Comparison of ENCODE assay signal across 1 cellular context in the genomic region with DNA sequence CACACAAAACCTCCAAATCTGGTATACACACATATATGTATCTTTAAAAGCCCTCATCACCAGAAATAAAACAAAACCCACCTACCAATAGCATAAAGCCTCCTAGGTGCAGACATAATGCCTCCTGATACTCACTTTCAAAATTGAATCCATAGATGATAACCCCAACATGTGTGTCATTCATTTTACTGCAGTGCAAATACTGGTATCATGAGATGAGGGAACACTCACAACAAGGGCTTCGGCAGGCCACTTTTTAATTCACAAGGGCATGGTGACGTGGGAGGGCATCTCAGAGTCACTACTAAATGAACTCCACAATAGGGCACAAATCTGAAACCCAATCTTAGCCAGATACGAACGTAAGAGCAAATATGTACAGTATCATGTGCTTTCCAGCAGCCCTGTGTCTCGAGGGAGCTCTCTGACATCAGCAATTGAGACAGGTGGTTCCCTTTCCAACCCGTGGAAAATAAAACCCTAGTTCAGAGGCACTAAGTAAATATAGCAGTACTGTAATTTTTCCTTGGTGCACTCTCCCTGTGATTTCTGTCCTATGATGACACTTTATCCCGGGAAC.
TF ChIP-seq lines count a peak whose summit lies in the region.

No MANE protein-coding gene starts in this region.

TF ChIP-seq in HEK293, 187 proteins besides CTCF, POLR2A, EP300 and RAD21 (continued from another document and continues in another):
- TF ChIP-seq ZNF560 (tag by site-specific recombination; IDR thresholded peaks at IDR 0.05; ENCODE audit: borderline replicate concordance): no peak
- no peak for TF ChIP-seq ZBTB20 (tag by site-specific recombination; IDR thresholded peaks at IDR 0.05)
- TF ChIP-seq ZNF623 (tag by site-specific recombination; IDR thresholded peaks at IDR 0.05): no peak
- TF ChIP-seq ZNF274 (IDR thresholded peaks at IDR 0.05; ENCODE audit: low read length): no peak
- TF ChIP-seq ZNF274 (tag by site-specific recombination; IDR thresholded peaks at IDR 0.05; ENCODE audit: borderline replicate concordance): no peak
- TF ChIP-seq ZNF394 (tag by site-specific recombination; IDR thresholded peaks at IDR 0.05; ENCODE audit: borderline replicate concordance): no peak
- TF ChIP-seq, protein P1, sequence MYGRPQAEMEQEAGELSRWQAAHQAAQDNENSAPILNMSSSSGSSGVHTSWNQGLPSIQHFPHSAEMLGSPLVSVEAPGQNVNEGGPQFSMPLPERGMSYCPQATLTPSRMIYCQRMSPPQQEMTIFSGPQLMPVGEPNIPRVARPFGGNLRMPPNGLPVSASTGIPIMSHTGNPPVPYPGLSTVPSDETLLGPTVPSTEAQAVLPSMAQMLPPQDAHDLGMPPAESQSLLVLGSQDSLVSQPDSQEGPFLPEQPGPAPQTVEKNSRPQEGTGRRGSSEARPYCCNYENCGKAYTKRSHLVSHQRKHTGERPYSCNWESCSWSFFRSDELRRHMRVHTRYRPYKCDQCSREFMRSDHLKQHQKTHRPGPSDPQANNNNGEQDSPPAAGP (tag by site-specific recombination; IDR thresholded peaks at IDR 0.05): 0 out of 2 replicates have a peak, but pooled peaks have one; percentile 23
- TF ChIP-seq, protein P2, sequence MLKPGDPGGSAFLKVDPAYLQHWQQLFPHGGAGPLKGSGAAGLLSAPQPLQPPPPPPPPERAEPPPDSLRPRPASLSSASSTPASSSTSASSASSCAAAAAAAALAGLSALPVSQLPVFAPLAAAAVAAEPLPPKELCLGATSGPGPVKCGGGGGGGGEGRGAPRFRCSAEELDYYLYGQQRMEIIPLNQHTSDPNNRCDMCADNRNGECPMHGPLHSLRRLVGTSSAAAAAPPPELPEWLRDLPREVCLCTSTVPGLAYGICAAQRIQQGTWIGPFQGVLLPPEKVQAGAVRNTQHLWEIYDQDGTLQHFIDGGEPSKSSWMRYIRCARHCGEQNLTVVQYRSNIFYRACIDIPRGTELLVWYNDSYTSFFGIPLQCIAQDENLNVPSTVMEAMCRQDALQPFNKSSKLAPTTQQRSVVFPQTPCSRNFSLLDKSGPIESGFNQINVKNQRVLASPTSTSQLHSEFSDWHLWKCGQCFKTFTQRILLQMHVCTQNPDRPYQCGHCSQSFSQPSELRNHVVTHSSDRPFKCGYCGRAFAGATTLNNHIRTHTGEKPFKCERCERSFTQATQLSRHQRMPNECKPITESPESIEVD (tag by site-specific recombination; IDR thresholded peaks at IDR 0.05): 0 out of 2 replicates have a peak, but pooled peaks have one; percentile 7
- TF ChIP-seq ZNF324 (tag by site-specific recombination; IDR thresholded peaks at IDR 0.05): no peak
- TF ChIP-seq, protein P3, sequence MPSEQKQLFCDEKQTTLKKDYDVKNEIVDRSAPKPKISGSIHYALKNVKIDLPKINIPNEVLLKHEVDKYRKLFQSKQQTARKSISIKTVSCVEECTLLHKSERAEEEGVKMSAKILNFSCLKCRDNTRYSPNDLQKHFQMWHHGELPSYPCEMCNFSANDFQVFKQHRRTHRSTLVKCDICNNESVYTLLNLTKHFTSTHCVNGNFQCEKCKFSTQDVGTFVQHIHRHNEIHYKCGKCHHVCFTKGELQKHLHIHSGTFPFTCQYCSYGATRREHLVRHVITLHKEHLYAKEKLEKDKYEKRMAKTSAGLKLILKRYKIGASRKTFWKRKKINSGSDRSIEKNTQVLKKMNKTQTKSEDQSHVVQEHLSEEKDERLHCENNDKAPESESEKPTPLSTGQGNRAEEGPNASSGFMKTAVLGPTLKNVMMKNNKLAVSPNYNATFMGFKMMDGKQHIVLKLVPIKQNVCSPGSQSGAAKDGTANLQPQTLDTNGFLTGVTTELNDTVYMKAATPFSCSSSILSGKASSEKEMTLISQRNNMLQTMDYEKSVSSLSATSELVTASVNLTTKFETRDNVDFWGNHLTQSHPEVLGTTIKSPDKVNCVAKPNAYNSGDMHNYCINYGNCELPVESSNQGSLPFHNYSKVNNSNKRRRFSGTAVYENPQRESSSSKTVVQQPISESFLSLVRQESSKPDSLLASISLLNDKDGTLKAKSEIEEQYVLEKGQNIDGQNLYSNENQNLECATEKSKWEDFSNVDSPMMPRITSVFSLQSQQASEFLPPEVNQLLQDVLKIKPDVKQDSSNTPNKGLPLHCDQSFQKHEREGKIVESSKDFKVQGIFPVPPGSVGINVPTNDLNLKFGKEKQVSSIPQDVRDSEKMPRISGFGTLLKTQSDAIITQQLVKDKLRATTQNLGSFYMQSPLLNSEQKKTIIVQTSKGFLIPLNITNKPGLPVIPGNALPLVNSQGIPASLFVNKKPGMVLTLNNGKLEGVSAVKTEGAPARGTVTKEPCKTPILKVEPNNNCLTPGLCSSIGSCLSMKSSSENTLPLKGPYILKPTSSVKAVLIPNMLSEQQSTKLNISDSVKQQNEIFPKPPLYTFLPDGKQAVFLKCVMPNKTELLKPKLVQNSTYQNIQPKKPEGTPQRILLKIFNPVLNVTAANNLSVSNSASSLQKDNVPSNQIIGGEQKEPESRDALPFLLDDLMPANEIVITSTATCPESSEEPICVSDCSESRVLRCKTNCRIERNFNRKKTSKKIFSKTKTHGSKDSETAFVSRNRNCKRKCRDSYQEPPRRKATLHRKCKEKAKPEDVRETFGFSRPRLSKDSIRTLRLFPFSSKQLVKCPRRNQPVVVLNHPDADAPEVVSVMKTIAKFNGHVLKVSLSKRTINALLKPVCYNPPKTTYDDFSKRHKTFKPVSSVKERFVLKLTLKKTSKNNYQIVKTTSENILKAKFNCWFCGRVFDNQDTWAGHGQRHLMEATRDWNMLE (tag by site-specific recombination; conservative IDR thresholded peaks at IDR 0.05; ENCODE audit: low read depth): no peak
- TF ChIP-seq, protein P4, sequence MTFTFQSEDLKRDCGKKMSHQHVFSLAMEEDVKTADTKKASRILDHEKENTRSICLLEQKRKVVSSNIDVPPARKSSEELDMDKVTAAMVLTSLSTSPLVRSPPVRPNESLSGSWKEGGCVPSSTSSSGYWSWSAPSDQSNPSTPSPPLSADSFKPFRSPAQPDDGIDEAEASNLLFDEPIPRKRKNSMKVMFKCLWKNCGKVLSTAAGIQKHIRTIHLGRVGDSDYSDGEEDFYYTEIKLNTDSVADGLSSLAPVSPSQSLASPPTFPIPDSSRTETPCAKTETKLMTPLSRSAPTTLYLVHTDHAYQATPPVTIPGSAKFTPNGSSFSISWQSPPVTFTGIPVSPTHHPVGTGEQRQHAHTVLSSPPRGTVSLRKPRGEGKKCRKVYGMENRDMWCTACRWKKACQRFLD (tag by site-specific recombination; IDR thresholded peaks at IDR 0.05): no peak
- TF ChIP-seq ZNF571 (tag by site-specific recombination; IDR thresholded peaks at IDR 0.05): no peak
- no peak for TF ChIP-seq ZNF433 (tag by site-specific recombination; IDR thresholded peaks at IDR 0.05; ENCODE audit: low read depth)
- no peak for TF ChIP-seq ZNF473 (tag by site-specific recombination; IDR thresholded peaks at IDR 0.05)
- no peak for TF ChIP-seq ZNF2 (tag by site-specific recombination; IDR thresholded peaks at IDR 0.05)
- no peak for TF ChIP-seq YY1 (tag by site-specific recombination; IDR thresholded peaks at IDR 0.05)
- TF ChIP-seq ZNF76 (tag by site-specific recombination; IDR thresholded peaks at IDR 0.05; ENCODE audit: borderline replicate concordance, low read depth): no peak
- TF ChIP-seq SCRT1 (tag by site-specific recombination; IDR thresholded peaks at IDR 0.05; ENCODE audit: borderline replicate concordance): peak; percentile 75; the same call in 1 of the 2 replicates
- 0 out of 2 replicates have a peak, but pooled peaks have one; percentile 13 for TF ChIP-seq OSR2 (tag by site-specific recombination; IDR thresholded peaks at IDR 0.05)
- TF ChIP-seq ZNF654 (tag by site-specific recombination; IDR thresholded peaks at IDR 0.05; ENCODE audit: low read depth): no peak
- TF ChIP-seq ZNF133 (tag by site-specific recombination; IDR thresholded peaks at IDR 0.05): no peak
- TF ChIP-seq SP7 (tag by site-specific recombination; IDR thresholded peaks at IDR 0.05): peak; percentile 60
- TF ChIP-seq ZNF660 (tag by site-specific recombination; IDR thresholded peaks at IDR 0.05): no peak
- no peak for TF ChIP-seq ZFP37 (tag by site-specific recombination; IDR thresholded peaks at IDR 0.05)
- no peak for TF ChIP-seq ZNF157 (tag by site-specific recombination; IDR thresholded peaks at IDR 0.05)
- TF ChIP-seq, protein P5, sequence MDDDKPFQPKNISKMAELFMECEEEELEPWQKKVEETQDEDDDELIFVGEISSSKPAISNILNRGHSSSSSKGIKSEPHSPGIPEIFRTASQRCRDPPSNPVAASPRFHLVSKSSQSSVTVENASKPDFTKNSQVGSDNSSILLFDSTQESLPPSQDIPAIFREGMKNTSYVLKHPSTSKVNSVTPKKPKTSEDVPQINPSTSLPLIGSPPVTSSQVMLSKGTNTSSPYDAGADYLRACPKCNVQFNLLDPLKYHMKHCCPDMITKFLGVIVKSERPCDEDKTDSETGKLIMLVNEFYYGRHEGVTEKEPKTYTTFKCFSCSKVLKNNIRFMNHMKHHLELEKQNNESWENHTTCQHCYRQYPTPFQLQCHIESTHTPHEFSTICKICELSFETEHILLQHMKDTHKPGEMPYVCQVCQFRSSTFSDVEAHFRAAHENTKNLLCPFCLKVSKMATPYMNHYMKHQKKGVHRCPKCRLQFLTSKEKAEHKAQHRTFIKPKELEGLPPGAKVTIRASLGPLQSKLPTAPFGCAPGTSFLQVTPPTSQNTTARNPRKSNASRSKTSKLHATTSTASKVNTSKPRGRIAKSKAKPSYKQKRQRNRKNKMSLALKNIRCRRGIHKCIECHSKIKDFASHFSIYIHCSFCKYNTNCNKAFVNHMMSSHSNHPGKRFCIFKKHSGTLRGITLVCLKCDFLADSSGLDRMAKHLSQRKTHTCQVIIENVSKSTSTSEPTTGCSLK (tag by site-specific recombination; IDR thresholded peaks at IDR 0.05): no peak
- TF ChIP-seq REPIN1 (tag by site-specific recombination; IDR thresholded peaks at IDR 0.05; ENCODE audit: low read depth): no peak
- no peak for TF ChIP-seq ZNF221 (tag by site-specific recombination; IDR thresholded peaks at IDR 0.05; ENCODE audit: borderline replicate concordance)
- TF ChIP-seq, protein P6, sequence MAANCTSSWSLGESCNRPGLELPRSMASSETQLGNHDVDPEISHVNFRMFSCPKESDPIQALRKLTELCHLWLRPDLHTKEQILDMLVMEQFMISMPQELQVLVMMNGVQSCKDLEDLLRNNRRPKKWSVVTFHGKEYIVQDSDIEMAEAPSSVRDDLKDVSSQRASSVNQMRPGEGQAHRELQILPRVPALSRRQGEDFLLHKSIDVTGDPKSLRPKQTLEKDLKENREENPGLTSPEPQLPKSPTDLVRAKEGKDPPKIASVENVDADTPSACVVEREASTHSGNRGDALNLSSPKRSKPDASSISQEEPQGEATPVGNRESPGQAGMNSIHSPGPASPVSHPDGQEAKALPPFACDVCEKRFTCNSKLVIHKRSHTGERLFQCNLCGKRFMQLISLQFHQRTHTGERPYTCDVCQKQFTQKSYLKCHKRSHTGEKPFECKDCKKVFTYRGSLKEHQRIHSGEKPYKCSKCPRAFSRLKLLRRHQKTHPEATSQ (tag by site-specific recombination; IDR thresholded peaks at IDR 0.05): no peak
- TF ChIP-seq ZNF302 (tag by site-specific recombination; IDR thresholded peaks at IDR 0.05; ENCODE audit: low read depth): no peak
- no peak for TF ChIP-seq ZNF558 (tag by site-specific recombination; IDR thresholded peaks at IDR 0.05)
- TF ChIP-seq ZNF350 (tag by site-specific recombination; IDR thresholded peaks at IDR 0.05): no peak
- TF ChIP-seq ZNF341 (tag by site-specific recombination; IDR thresholded peaks at IDR 0.05; ENCODE audit: low read depth): no peak
- TF ChIP-seq, protein P7, sequence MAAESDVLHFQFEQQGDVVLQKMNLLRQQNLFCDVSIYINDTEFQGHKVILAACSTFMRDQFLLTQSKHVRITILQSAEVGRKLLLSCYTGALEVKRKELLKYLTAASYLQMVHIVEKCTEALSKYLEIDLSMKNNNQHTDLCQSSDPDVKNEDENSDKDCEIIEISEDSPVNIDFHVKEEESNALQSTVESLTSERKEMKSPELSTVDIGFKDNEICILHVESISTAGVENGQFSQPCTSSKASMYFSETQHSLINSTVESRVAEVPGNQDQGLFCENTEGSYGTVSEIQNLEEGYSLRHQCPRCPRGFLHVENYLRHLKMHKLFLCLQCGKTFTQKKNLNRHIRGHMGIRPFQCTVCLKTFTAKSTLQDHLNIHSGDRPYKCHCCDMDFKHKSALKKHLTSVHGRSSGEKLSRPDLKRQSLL (tag by site-specific recombination; IDR thresholded peaks at IDR 0.05): no peak
- 0 out of 2 replicates have a peak, but pooled peaks have one; percentile 34 for TF ChIP-seq IKZF3 (tag by site-specific recombination; IDR thresholded peaks at IDR 0.05)
- peak; percentile 67; the same call in 1 of the 2 replicates for TF ChIP-seq WT1 (tag by site-specific recombination; IDR thresholded peaks at IDR 0.05)
- peak; percentile 62 for TF ChIP-seq FEZF1 (tag by site-specific recombination; IDR thresholded peaks at IDR 0.05)
- TF ChIP-seq, protein P8, sequence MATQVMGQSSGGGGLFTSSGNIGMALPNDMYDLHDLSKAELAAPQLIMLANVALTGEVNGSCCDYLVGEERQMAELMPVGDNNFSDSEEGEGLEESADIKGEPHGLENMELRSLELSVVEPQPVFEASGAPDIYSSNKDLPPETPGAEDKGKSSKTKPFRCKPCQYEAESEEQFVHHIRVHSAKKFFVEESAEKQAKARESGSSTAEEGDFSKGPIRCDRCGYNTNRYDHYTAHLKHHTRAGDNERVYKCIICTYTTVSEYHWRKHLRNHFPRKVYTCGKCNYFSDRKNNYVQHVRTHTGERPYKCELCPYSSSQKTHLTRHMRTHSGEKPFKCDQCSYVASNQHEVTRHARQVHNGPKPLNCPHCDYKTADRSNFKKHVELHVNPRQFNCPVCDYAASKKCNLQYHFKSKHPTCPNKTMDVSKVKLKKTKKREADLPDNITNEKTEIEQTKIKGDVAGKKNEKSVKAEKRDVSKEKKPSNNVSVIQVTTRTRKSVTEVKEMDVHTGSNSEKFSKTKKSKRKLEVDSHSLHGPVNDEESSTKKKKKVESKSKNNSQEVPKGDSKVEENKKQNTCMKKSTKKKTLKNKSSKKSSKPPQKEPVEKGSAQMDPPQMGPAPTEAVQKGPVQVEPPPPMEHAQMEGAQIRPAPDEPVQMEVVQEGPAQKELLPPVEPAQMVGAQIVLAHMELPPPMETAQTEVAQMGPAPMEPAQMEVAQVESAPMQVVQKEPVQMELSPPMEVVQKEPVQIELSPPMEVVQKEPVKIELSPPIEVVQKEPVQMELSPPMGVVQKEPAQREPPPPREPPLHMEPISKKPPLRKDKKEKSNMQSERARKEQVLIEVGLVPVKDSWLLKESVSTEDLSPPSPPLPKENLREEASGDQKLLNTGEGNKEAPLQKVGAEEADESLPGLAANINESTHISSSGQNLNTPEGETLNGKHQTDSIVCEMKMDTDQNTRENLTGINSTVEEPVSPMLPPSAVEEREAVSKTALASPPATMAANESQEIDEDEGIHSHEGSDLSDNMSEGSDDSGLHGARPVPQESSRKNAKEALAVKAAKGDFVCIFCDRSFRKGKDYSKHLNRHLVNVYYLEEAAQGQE (tag by site-specific recombination; IDR thresholded peaks at IDR 0.05): no peak
- peak; percentile 68 for TF ChIP-seq SCRT2 (tag by site-specific recombination; IDR thresholded peaks at IDR 0.05)
- TF ChIP-seq GLIS1 (tag by site-specific recombination; IDR thresholded peaks at IDR 0.05): no peak; the same call in 1 of the 2 replicates
